16 cellular contexts compared by ENCODE assay signal in genomic region chr15:27867861-27868260, GRCh38.
DNase-seq lines count a peak whose midpoint lies in the region; TF ChIP-seq lines count a peak whose summit lies in the region.
"Had no signal": no experiment of that assay in that cellular context is flagged by ENCODE, and none has a peak within 500 bp of the region (broad histone marks: within the 10 kb centered on the region; RNA-seq: fewer than 3 reads in every experiment).

No MANE protein-coding gene starts in this region.

- 69% methylated on average over 7 of the region's 7 CpGs for WGBS in esophagus muscularis mucosa
- WGBS in trophoblast cell (ENCODE audit: extremely low coverage, insufficient coverage, insufficient read length) = no CpG with 5 or more reads among the region's 7 CpGs

- no peak overlapping the region for H4K91ac ChIP-seq in trophoblast cell (ENCODE audit: low read depth, low read length)

- no peaks in the 10 kb centered on the region for H3K79me2 ChIP-seq in trophoblast cell (ENCODE audit: control insufficient read depth, insufficient read depth, low read length, poor library complexity)

- H3K79me1 ChIP-seq in trophoblast cell (ENCODE audit: low read length) = no peaks in the 10 kb centered on the region

- no peak overlapping the region for H2BK120ac ChIP-seq in trophoblast cell (ENCODE audit: insufficient read depth, low read length, poor library complexity)

- no peak for TF ChIP-seq POLR2A in esophagus muscularis mucosa (IDR thresholded peaks at IDR 0.05; ENCODE audit: low read depth)

- no peaks in the 10 kb centered on the region for H3K36me3 Mint-ChIP-seq in activated CD4-positive, alpha-beta T cell treated with anti-CD3 and anti-CD28 coated beads, Interleukin-2, amount 10 ng/mL, durations not matched to agents 24 days and 14 days (ENCODE audit: low read depth)
- no peaks in the 10 kb centered on the region for H3K36me3 Mint-ChIP-seq in osteocyte (ENCODE audit: unreplicated experiment)
- H3K36me3 Mint-ChIP-seq: CD8-positive, alpha-beta T cell had no signal

- no peak overlapping the region for H3K23ac ChIP-seq in trophoblast cell (ENCODE audit: low read length)

- H3K4ac ChIP-seq in trophoblast cell (ENCODE audit: low read depth, low read length) = no peak overlapping the region

- H3K14ac ChIP-seq in trophoblast cell (ENCODE audit: low read length) = no peak overlapping the region

- no peak overlapping the region for H3K4me2 ChIP-seq in trophoblast cell (ENCODE audit: low read length)
- H3K4me2 ChIP-seq: A549 had no signal

- no peak overlapping the region for H2AK5ac ChIP-seq in trophoblast cell (ENCODE audit: low read length)

- no peak overlapping the region for H2BK5ac ChIP-seq in trophoblast cell (ENCODE audit: low read depth, low read length, poor library complexity)

- no peak overlapping the region for H3K9ac ChIP-seq in trophoblast cell (ENCODE audit: low read length)
- H3K9ac ChIP-seq: GM23248 had no signal

- no peak overlapping the region for H3K4me3 Mint-ChIP-seq in activated CD4-positive, alpha-beta T cell treated with anti-CD3 and anti-CD28 coated beads, Interleukin-2, amount 10 ng/mL, durations not matched to agents 24 days and 14 days
- no peak overlapping the region for H3K4me3 Mint-ChIP-seq in osteocyte (ENCODE audit: unreplicated experiment)
- H3K4me3 Mint-ChIP-seq: CD8-positive, alpha-beta T cell had no signal

- no peaks in the 10 kb centered on the region for H3K36me3 ChIP-seq in esophagus muscularis mucosa
- H3K36me3 ChIP-seq in trophoblast cell (ENCODE audit: control insufficient read depth in 1 of 2, insufficient read depth in 2 of 2, low read length in 2 of 2) = no peaks in the 10 kb centered on the region

- DNase-seq in activated CD4-positive, alpha-beta T cell treated with anti-CD3 and anti-CD28 coated beads, Interleukin-2, amount 10 ng/mL, durations not matched to agents 24 days and 14 days = peak; percentile 31
- no peak for DNase-seq in activated CD4-positive, alpha-beta T cell treated with anti-CD3 and anti-CD28 coated beads, Interleukin-2, amount 50 U/mL, for 4 hours
- DNase-seq in esophagus muscularis mucosa (ENCODE audit: extremely low spot score) = peak; percentile 19
- peak; percentile 64 for DNase-seq in osteocyte (ENCODE audit: extremely low spot score, unreplicated experiment)
- DNase-seq in activated T-cell treated with anti-CD3 and anti-CD28 coated beads for 4 hours = no peak
- no peak for DNase-seq in GM19238 (ENCODE audit: insufficient read length, low spot score)
- DNase-seq in trophoblast cell = no peak
- DNase-seq: AML-193; CD8-positive, alpha-beta T cell; COR-L47; DMS 273 treated with DMSO at 0.1 percent for 48 hours; GM23248; HCEC 1CT had no signal

- no peaks in the 10 kb centered on the region for H3K9me3 Mint-ChIP-seq in activated CD4-positive, alpha-beta T cell treated with anti-CD3 and anti-CD28 coated beads, Interleukin-2, amount 10 ng/mL, durations not matched to agents 24 days and 14 days
- no peaks in the 10 kb centered on the region for H3K9me3 Mint-ChIP-seq in osteocyte (ENCODE audit: unreplicated experiment)
- H3K9me3 Mint-ChIP-seq: CD8-positive, alpha-beta T cell had no signal

- H3K27me3 Mint-ChIP-seq in activated CD4-positive, alpha-beta T cell treated with anti-CD3 and anti-CD28 coated beads, Interleukin-2, amount 10 ng/mL, durations not matched to agents 24 days and 14 days = no peaks in the 10 kb centered on the region
- H3K27me3 Mint-ChIP-seq in osteocyte (ENCODE audit: unreplicated experiment) = peaks cover 2% of the 10 kb centered on the region

- H3K4me1 ChIP-seq in esophagus muscularis mucosa (no peaks in the 10 kb centered on the region), trophoblast cell (ENCODE audit: control insufficient read depth in 1 of 2, insufficient read depth in 2 of 2, low read length in 2 of 2) (no peaks in the 10 kb centered on the region)
- H3K4me1 ChIP-seq: A549 had no signal

- no peak overlapping the region for H3K18ac ChIP-seq in trophoblast cell (ENCODE audit: low read length)

- H3K27ac Mint-ChIP-seq in activated CD4-positive, alpha-beta T cell treated with anti-CD3 and anti-CD28 coated beads, Interleukin-2, amount 10 ng/mL, durations not matched to agents 24 days and 14 days = no peak overlapping the region
- H3K27ac Mint-ChIP-seq in osteocyte (ENCODE audit: unreplicated experiment) = no peak overlapping the region
- H3K27ac Mint-ChIP-seq: CD8-positive, alpha-beta T cell had no signal

- no peak overlapping the region for H4K12ac ChIP-seq in trophoblast cell (ENCODE audit: low read depth, low read length)

- H3K4me3 ChIP-seq in esophagus muscularis mucosa (no peak overlapping the region), trophoblast cell (ENCODE audit: low read depth, low read length) (no peak overlapping the region)
- H3K4me3 ChIP-seq: A549, GM23248 had no signal

- H3K4me1 Mint-ChIP-seq in activated CD4-positive, alpha-beta T cell treated with anti-CD3 and anti-CD28 coated beads, Interleukin-2, amount 10 ng/mL, durations not matched to agents 24 days and 14 days = no peaks in the 10 kb centered on the region
- no peaks in the 10 kb centered on the region for H3K4me1 Mint-ChIP-seq in osteocyte (ENCODE audit: unreplicated experiment)

- H3K27ac ChIP-seq in esophagus muscularis mucosa (replicated peaks in 1 of 4) (no peak overlapping the region), trophoblast cell (ENCODE audit: low read depth, low read length) (no peak overlapping the region)
- H3K27ac ChIP-seq: 22Rv1, A549, GM23248, HL-60 had no signal

- H3K9me3 ChIP-seq in esophagus muscularis mucosa (no peaks in the 10 kb centered on the region), trophoblast cell (ENCODE audit: insufficient read depth, low read depth, low read length) (peaks cover 2% of the 10 kb centered on the region)
- H3K9me3 ChIP-seq: A549 had no signal

- no peak for TF ChIP-seq CTCF in esophagus muscularis mucosa (IDR thresholded peaks at IDR 0.05)
- TF ChIP-seq CTCF in osteocyte (IDR thresholded peaks at IDR 0.05) = no peak

- H3K27me3 ChIP-seq in esophagus muscularis mucosa (peaks cover 0 to 4% (median 0%) of the 10 kb centered on the region in 4 donors), trophoblast cell (ENCODE audit: insufficient read depth, low read length) (no peaks in the 10 kb centered on the region)

- intact Hi-C loops in activated CD4-positive, alpha-beta T cell treated with anti-CD3 and anti-CD28 coated beads, Interleukin-2, amount 10 ng/mL, durations not matched to agents 24 days and 14 days (cut with micrococcal nuclease) = no loop called here
- intact Hi-C loops in esophagus muscularis mucosa (cut with DNase I) = no loop called here

- H4K8ac ChIP-seq in trophoblast cell (ENCODE audit: low read depth, low read length) = no peak overlapping the region

- H2BK12ac ChIP-seq in trophoblast cell (ENCODE audit: low read length) = no peak overlapping the region

- TF ChIP-seq EP300 in esophagus muscularis mucosa (IDR thresholded peaks at IDR 0.05) = no peak

- no peak overlapping the region for H2AFZ ChIP-seq in trophoblast cell (ENCODE audit: insufficient read depth, low read length, poor library complexity)
- H2AFZ ChIP-seq: GM23248 had no signal

Comparison
In these comparisons a context has a peak if more than half of its experiments do, and no peak if none do; other contexts are left out.
1. DNase-seq: peak in activated CD4-positive, alpha-beta T cell treated with anti-CD3 and anti-CD28 coated beads, Interleukin-2, amount 10 ng/mL, durations not matched to agents 24 days and 14 days (single experiment), esophagus muscularis mucosa (single experiment) and osteocyte (single experiment); none in activated CD4-positive, alpha-beta T cell treated with anti-CD3 and anti-CD28 coated beads, Interleukin-2, amount 50 U/mL, for 4 hours (0 of 2), activated T-cell treated with anti-CD3 and anti-CD28 coated beads for 4 hours (single experiment), GM19238 (single experiment) and trophoblast cell (0 of 2).